ENCODE assay signal across 22 cellular contexts in the genomic region with DNA sequence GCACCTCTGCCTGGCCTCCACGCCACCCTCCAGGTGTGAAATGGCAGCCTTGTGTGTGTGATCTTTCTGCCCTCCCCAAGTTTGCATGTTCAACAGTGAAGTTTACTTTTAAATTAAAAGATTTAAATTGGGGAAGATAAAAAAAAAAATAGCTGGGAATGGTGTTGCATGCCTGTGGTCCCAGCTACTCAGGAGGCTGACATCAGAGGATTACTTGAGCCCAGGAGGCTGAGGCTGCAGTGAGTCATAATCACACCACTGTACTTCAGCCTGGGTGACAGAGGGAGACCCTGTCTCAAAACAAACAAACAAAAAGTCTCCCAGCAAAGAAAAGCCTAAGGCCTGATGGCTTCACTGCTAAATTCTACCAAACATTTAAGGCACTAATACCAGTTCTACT. TPM values are rescaled to one million over a fixed set of nuclear protein-coding genes. Genes with fewer than 3 reads are reported as not detected.
DNase-seq lines count a peak whose midpoint lies in the region; FAIRE-seq and TF ChIP-seq lines count a peak whose summit lies in the region.
"Had no signal": no experiment of that assay in that cellular context is flagged by ENCODE, and none has a peak within 500 bp of the region (broad histone marks: within the 10 kb centered on the region; RNA-seq: fewer than 3 reads in every experiment).

No MANE protein-coding gene starts in this region.

- no peak for FAIRE-seq in RCC 7860 (lab: Jason Lieb, UNC)

- no peaks in the 10 kb centered on the region for H3K36me3 ChIP-seq in right atrium auricular region

- H3K4me1 ChIP-seq in right atrium auricular region = no peaks in the 10 kb centered on the region
- H3K4me1 ChIP-seq: BLaER1, Caco-2 had no signal

- in situ Hi-C loops in Caki2 (cut with HindIII; ENCODE audit: low pct_unique_long_range_greater_than_20kb, low sequenced_read_pairs) = no loop called here

- no peak overlapping the region for H3K27ac ChIP-seq in right atrium auricular region
- H3K27ac ChIP-seq: BLaER1, VCaP had no signal

- peaks cover 0 to 4% of the 10 kb centered on the region in 2 donors for H3K9me3 ChIP-seq in right atrium auricular region
- H3K9me3 ChIP-seq: BLaER1, Caco-2 had no signal

- H3K4me3 ChIP-seq in right atrium auricular region = no peak overlapping the region
- H3K4me3 ChIP-seq: BLaER1 had no signal

- H3K27me3 ChIP-seq in right atrium auricular region = no peaks in the 10 kb centered on the region
- H3K27me3 ChIP-seq: BLaER1 had no signal

- peak; percentile 10 for DNase-seq in Caki2 (ENCODE audit: low read depth)
- peak; percentile 37 for DNase-seq in HT1080 (ENCODE audit: low read depth)
- DNase-seq in astrocyte of the hippocampus (ENCODE audit: low read depth, low spot score) = peak; percentile 42
- peak; percentile 42 for DNase-seq in kidney tubule cell (ENCODE audit: low spot score)
- no peak for DNase-seq in amniotic stem cell (lab: John Stamatoyannopoulos, UW)
- DNase-seq in DMS153 (lab: John Stamatoyannopoulos, UW) = no peak
- no peak for DNase-seq in right atrium auricular region (ENCODE audit: low spot score)
- DNase-seq in RCC 7860 (ENCODE audit: low spot score) = no peak
- DNase-seq: activated CD4-positive, alpha-beta T cell treated with anti-CD3 and anti-CD28 coated beads, Interleukin-2, amount 10 ng/mL, durations not matched to agents 24 days and 14 days; activated naive CD4-positive, alpha-beta T cell treated with anti-CD3 and anti-CD28 coated beads, Interleukin-2, amount 10 ng/mL, durations not matched to agents 7 days and 5 days; anterior cingulate cortex; Caco-2; H9; NCI-H1105; NCI-H2029 treated with DMSO at 0.1 percent for 48 hours; occipital lobe; OCI-M1; right cardiac atrium; stimulated activated CD4-positive, alpha-beta T cell treated with anti-CD3 and anti-CD28 coated beads, Interleukin-15, amount 100 ng/mL, for 24 hours; T-helper 17 cell had no signal

- no peak for TF ChIP-seq CTCF in right atrium auricular region (IDR thresholded peaks at IDR 0.05)

RNA-seq across cellular contexts. Expression of gene RNF43, which starts 35.4 kb away (rescaled TPM):
- 2.6 and 5.0 TPM in 2 replicates for total RNA-seq in Caki2 (2014; rRNA removed; shearing (Covaris generic); ENCODE audit: low replicate concordance)
- total RNA-seq in HT1080 (2014; rRNA removed; shearing (Covaris generic)) = 0.14 TPM in 1 of 2 replicates, not detected in the other
- polyA plus RNA-seq in HT1080 (2015; cell fraction: cytosol; rRNA removed) = 0.09 and 0.66 TPM in 2 replicates
- 0.39 and 0.41 TPM in 2 replicates for polyA plus RNA-seq in HT1080 (2015; cell fraction: nucleus; rRNA removed)
- 1 to 10 TPM; 4.4 to 5.5 TPM for total RNA-seq in right atrium auricular region

RNA-seq across cellular contexts. Expression of gene HSF5, which starts 35.5 kb away (rescaled TPM):
- total RNA-seq in Caki2 (2014; rRNA removed; shearing (Covaris generic); ENCODE audit: low replicate concordance) = not detected in 2 replicates
- not detected in 2 replicates for total RNA-seq in HT1080 (2014; rRNA removed; shearing (Covaris generic))
- polyA plus RNA-seq in HT1080 (2015; cell fraction: cytosol; rRNA removed) = not detected in 2 replicates
- polyA plus RNA-seq in HT1080 (2015; cell fraction: nucleus; rRNA removed) = not detected in 2 replicates
- total RNA-seq in right atrium auricular region = under 1 TPM in 1 of 2 donors, not detected in 1; 0.08 TPM
- total RNA-seq: H9 had no signal

Comparison
In these comparisons a context has a peak if more than half of its experiments do, and no peak if none do; other contexts are left out.
1. DNase-seq: peak in Caki2 (single experiment), HT1080 (single experiment), astrocyte of the hippocampus (single experiment) and kidney tubule cell (single experiment); none in amniotic stem cell (single experiment), DMS153 (single experiment), right atrium auricular region (single experiment) and RCC 7860 (single experiment).